In the genomic region with DNA sequence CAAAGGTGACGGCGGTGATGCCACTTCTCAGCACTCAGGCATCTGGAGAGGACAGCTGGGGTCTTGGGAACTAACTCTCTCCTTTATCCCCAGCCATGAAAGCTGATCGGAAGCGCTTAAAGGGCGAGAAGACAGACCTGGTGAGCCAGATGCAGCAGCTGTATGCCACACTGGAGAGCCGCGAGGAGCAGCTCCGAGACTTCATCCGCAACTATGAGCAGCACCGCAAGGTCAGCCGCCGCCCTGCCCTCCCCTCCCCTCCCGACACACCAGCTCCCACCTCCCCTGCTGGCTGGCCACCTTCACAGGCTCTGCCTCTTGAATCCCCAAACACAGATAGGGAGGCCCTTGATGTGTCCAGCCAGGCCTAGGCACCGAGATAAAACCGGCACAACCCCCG, we compare ENCODE assay signal across 23 cellular contexts.
DNase-seq lines count a peak whose midpoint lies in the region; FAIRE-seq and TF ChIP-seq lines count a peak whose summit lies in the region.
"Had no signal": no experiment of that assay in that cellular context is flagged by ENCODE, and none has a peak within 500 bp of the region (broad histone marks: within the 10 kb centered on the region; RNA-seq: fewer than 3 reads in every experiment).

No MANE protein-coding gene starts in this region.

- H3K9me3 Mint-ChIP-seq in H9: no peaks in the 10 kb centered on the region
- H3K9me3 Mint-ChIP-seq: CD4-positive, alpha-beta memory T cell; GM23338 had no signal

- intact Hi-C loops in kidney (cut with DNase I): no loop called here

- H4K5ac ChIP-seq in H9 (ENCODE audit: insufficient read length, low read depth, low read length): no peak overlapping the region

- H2BK5ac ChIP-seq in H9 (ENCODE audit: insufficient read length, low read length): no peak overlapping the region

- no peak overlapping the region for H3K14ac ChIP-seq in H9 (ENCODE audit: insufficient read depth, low read length)

- no peak overlapping the region for H2BK20ac ChIP-seq in H9 (ENCODE audit: low read depth, low read length, poor library complexity, severe bottlenecking)

- no peak overlapping the region for H3K9ac ChIP-seq in H9 (ENCODE audit: extremely low read depth, insufficient read length, low read length)
- no peak overlapping the region for H3K9ac ChIP-seq in kidney (ENCODE audit: low read length in 2 of 2)
- H3K9ac ChIP-seq: BLaER1 treated with 17β-estradiol and CSF1 and Interleukin-3, amounts not matched to agents 10 nM and 100 nM had no signal

- no peak overlapping the region for H3K27ac Mint-ChIP-seq in H9
- H3K27ac Mint-ChIP-seq: CD4-positive, alpha-beta memory T cell; GM23338 had no signal

- H4K20me1 ChIP-seq in H9 (ENCODE audit: control insufficient read depth, insufficient read depth, insufficient read length) (no peaks in the 10 kb centered on the region), osteoblast (ENCODE audit: insufficient read depth, low read length) (peaks cover 19% of the 10 kb centered on the region)

- H3K27ac ChIP-seq in H9 (ENCODE audit: insufficient read length, low read depth, low read length) (no peak overlapping the region), kidney (ENCODE audit: low read depth in 2 of 2, low read length in 2 of 2) (no peak overlapping the region), osteoblast (ENCODE audit: low read depth, low read length) (no peak overlapping the region)
- H3K27ac ChIP-seq: A549; BLaER1 treated with 17β-estradiol and CSF1 and Interleukin-3, amounts not matched to agents 10 nM and 100 nM had no signal

- H4K8ac ChIP-seq in H9 (replicated peaks; ENCODE audit: insufficient read length, low read depth, low read length): no peak overlapping the region

- H2AFZ ChIP-seq in H9 (ENCODE audit: low read length) (no peak overlapping the region), osteoblast (ENCODE audit: low read length) (no peak overlapping the region)
- H2AFZ ChIP-seq: GM23338 had no signal

- H3K23ac ChIP-seq in H9 (ENCODE audit: insufficient read length, low read depth, low read length): no peak overlapping the region

- no peak overlapping the region; a peak in 1 of 5 replicates for H3K4me3 Mint-ChIP-seq in H9
- H3K4me3 Mint-ChIP-seq: GM23338 had no signal

- WGBS in H9 (ENCODE audit: extremely low coverage, insufficient read length, low lambda C conversion rate): no CpG with 5 or more reads among the region's 16 CpGs

- H2BK12ac ChIP-seq in H9 (ENCODE audit: insufficient read length, low read depth, low read length): no peak overlapping the region

- H3K79me2 ChIP-seq in H9 (ENCODE audit: insufficient read depth, low read length) (no peaks in the 10 kb centered on the region), osteoblast (ENCODE audit: insufficient read depth, low read length) (peaks cover 7% of the 10 kb centered on the region)

- no peaks in the 10 kb centered on the region for H3K79me1 ChIP-seq in H9 (ENCODE audit: insufficient read depth, low read depth, low read length, poor library complexity, severe bottlenecking)

- TF ChIP-seq CTCF in H9 (conservative IDR thresholded peaks at IDR 0.05): no peak
- no peak for TF ChIP-seq CTCF in kidney (IDR thresholded peaks at IDR 0.05; ENCODE audit: borderline replicate concordance, extremely low read depth, insufficient read depth)
- no peak for TF ChIP-seq CTCF in osteoblast (IDR thresholded peaks at IDR 0.05; ENCODE audit: extremely low read depth, low read depth, low read length)

- no peaks in the 10 kb centered on the region for H3K27me3 ChIP-seq in H9 (ENCODE audit: insufficient read depth, low read length)
- no peaks in the 10 kb centered on the region for H3K27me3 ChIP-seq in osteoblast (ENCODE audit: insufficient read depth, low read length)
- H3K27me3 ChIP-seq: BE2C; BLaER1 treated with 17β-estradiol and CSF1 and Interleukin-3, amounts not matched to agents 10 nM and 100 nM had no signal

- H3K23me2 ChIP-seq in H9 (ENCODE audit: insufficient read length, low read depth, low read length, poor library complexity, severe bottlenecking): no peaks in the 10 kb centered on the region

- H3K9me3 ChIP-seq in H9 (ENCODE audit: control insufficient read depth, low read depth, low read length): no peaks in the 10 kb centered on the region
- H3K9me3 ChIP-seq in kidney (ENCODE audit: control insufficient read depth in 1 of 2, low read length in 2 of 2): no peaks in the 10 kb centered on the region
- no peaks in the 10 kb centered on the region for H3K9me3 ChIP-seq in osteoblast (ENCODE audit: low read depth, low read length)
- H3K9me3 ChIP-seq: A549, BE2C, HAP-1 had no signal

- H4K91ac ChIP-seq in H9 (ENCODE audit: insufficient read length, low read depth, low read length): no peak overlapping the region

- no peak overlapping the region for H2BK15ac ChIP-seq in H9 (ENCODE audit: low read depth, low read length)

- H2AK5ac ChIP-seq in H9 (ENCODE audit: insufficient read length, low read length): peak overlapping the region; percentile 77

- H3K36me3 ChIP-seq in kidney (ENCODE audit: control insufficient read depth in 1 of 2, insufficient read depth in 2 of 2, low read length in 2 of 2) (peaks cover 5 to 12% of the 10 kb centered on the region in 2 donors), osteoblast (ENCODE audit: insufficient read depth, low read length) (peaks cover 5% of the 10 kb centered on the region)
- H3K36me3 ChIP-seq: BE2C, HAP-1 had no signal

- H3K36me3 Mint-ChIP-seq in H9 (ENCODE audit: insufficient read depth in 1 of 3, low read depth in 3 of 3): no peaks in the 10 kb centered on the region
- H3K36me3 Mint-ChIP-seq: CD4-positive, alpha-beta memory T cell had no signal

- H3K56ac ChIP-seq in H9 (ENCODE audit: insufficient read length, low read depth, low read length): no peak overlapping the region

- H3K27me3 Mint-ChIP-seq in H9 (ENCODE audit: low read depth): no peaks in the 10 kb centered on the region

- no peak overlapping the region for H3K18ac ChIP-seq in H9 (ENCODE audit: insufficient read length, low read depth, low read length)

- no peak overlapping the region for H2BK120ac ChIP-seq in H9 (ENCODE audit: low read depth, low read length, poor library complexity, severe bottlenecking)

- H3K4me2 ChIP-seq in H9 (ENCODE audit: insufficient read depth, insufficient read length, low read length): no peak overlapping the region
- H3K4me2 ChIP-seq in osteoblast (ENCODE audit: insufficient read depth, low read length): no peak overlapping the region
- H3K4me2 ChIP-seq: A549, GM23338 had no signal

- H3K4ac ChIP-seq in H9 (ENCODE audit: low read depth, low read length): no peak overlapping the region

- no peaks in the 10 kb centered on the region; the same call in 1 of the 2 replicates for H3K4me1 ChIP-seq in H9 (ENCODE audit: insufficient read depth, low read length)
- H3K4me1 ChIP-seq in kidney (ENCODE audit: control insufficient read depth in 1 of 2, insufficient read depth in 1 of 2, low read depth in 1 of 2, low read length in 2 of 2): peaks cover 12 to 16% of the 10 kb centered on the region in 2 donors
- peaks cover 11% of the 10 kb centered on the region for H3K4me1 ChIP-seq in osteoblast (ENCODE audit: insufficient read depth, low read length)
- H3K4me1 ChIP-seq: A549, BE2C had no signal

- H3K4me3 ChIP-seq in kidney (ENCODE audit: low read length in 2 of 2): no peak overlapping the region
- no peak overlapping the region for H3K4me3 ChIP-seq in osteoblast (ENCODE audit: insufficient read depth, low read length)
- H3K4me3 ChIP-seq: A549; BLaER1 treated with 17β-estradiol and CSF1 and Interleukin-3, amounts not matched to agents 10 nM and 100 nM; GM23338; HAP-1 had no signal

- H3K4me1 Mint-ChIP-seq in H9: peaks cover 8 to 13% of the 10 kb centered on the region in 2 experiments

- FAIRE-seq in kidney (lab: Jason Lieb, UNC): no peak
- FAIRE-seq: A549, GM12891, GM18507 had no signal

- peak; percentile 29 for DNase-seq in NCI-H82 (lab: John Stamatoyannopoulos, UW)
- no peak for DNase-seq in NCI-H82 treated with DMSO at 0.1 percent for 48 hours (lab: John Stamatoyannopoulos, UW; ENCODE audit: unreplicated experiment)
- DNase-seq in H9: no peak
- DNase-seq in kidney: peak; percentile 66
- peak; percentile 2 for DNase-seq in osteoblast (ENCODE audit: insufficient read length, low spot score, missing footprints)
- no peak for DNase-seq in NCI-H2171 (lab: John Stamatoyannopoulos, UW)
- DNase-seq in effector CD4-positive, alpha-beta T cell: no peak
- DNase-seq: 8988T; ACHN; AML-193; BE2C; Calu3; CD4-positive, alpha-beta memory T cell; COR-L47; DMS53; DMS79 treated with DMSO at 0.1 percent for 48 hours; GF-D8 had no signal

- H3T11ph ChIP-seq in H9 (ENCODE audit: low read length): no peak overlapping the region

Comparison
In these comparisons a context has a peak if more than half of its experiments do, and no peak if none do; other contexts are left out.
1. DNase-seq: peak in NCI-H82 (single experiment), kidney (single experiment) and osteoblast (single experiment); none in NCI-H82 treated with DMSO at 0.1 percent for 48 hours (single experiment), H9 (single experiment), NCI-H2171 (single experiment) and effector CD4-positive, alpha-beta T cell (single experiment).